Comparison of ENCODE assay signal across 18 cellular contexts in genomic region chr1:205767248-205767647, GRCh38. TPM values are rescaled to one million over a fixed set of nuclear protein-coding genes. Genes with fewer than 3 reads are reported as not detected.
A peak's percentile ranks its signal among the peaks of the same experiment; 100 is the strongest.
DNase-seq lines count a peak whose midpoint lies in the region; ATAC-seq and TF ChIP-seq lines count a peak whose summit lies in the region.
"Had no signal": no experiment of that assay in that cellular context is flagged by ENCODE, and none has a peak within 500 bp of the region (broad histone marks: within the 10 kb centered on the region; RNA-seq: fewer than 3 reads in every experiment).

No MANE protein-coding gene starts in this region.

- intact Hi-C loops in activated B cell treated with CpG ODN at 0.5 μM for 24 hours (cut with micrococcal nuclease): no loop called here

- no peak overlapping the region for H3K4me3 Mint-ChIP-seq in stimulated activated naive CD8-positive, alpha-beta T cell treated with anti-CD3 and anti-CD28 coated beads, Interleukin-15, Interleukin-2, amounts not matched to agents 100 ng/mL and 50 ng/mL, for 24 hours
- no peak overlapping the region for H3K4me3 Mint-ChIP-seq in stimulated activated naive CD8-positive, alpha-beta T cell treated with anti-CD3 and anti-CD28 coated beads, Interleukin-15, amount 100 ng/mL, for 72 hours
- no peak overlapping the region for H3K4me3 Mint-ChIP-seq in activated B cell treated with CpG ODN at 0.5 μM for 24 hours
- H3K4me3 Mint-ChIP-seq in memory B cell: no peak overlapping the region
- H3K4me3 Mint-ChIP-seq: CD4-positive, CD25-positive, alpha-beta regulatory T cell had no signal

- POLR2A ChIA-PET in activated B cell treated with CpG ODN at 0.5 μM for 24 hours (lab: Charles Lee): no interaction called here

- no peaks in the 10 kb centered on the region for H3K27me3 Mint-ChIP-seq in stimulated activated naive CD8-positive, alpha-beta T cell treated with anti-CD3 and anti-CD28 coated beads, Interleukin-15, Interleukin-2, amounts not matched to agents 100 ng/mL and 50 ng/mL, for 24 hours
- no peaks in the 10 kb centered on the region for H3K27me3 Mint-ChIP-seq in stimulated activated naive CD8-positive, alpha-beta T cell treated with anti-CD3 and anti-CD28 coated beads, Interleukin-15, amount 100 ng/mL, for 72 hours
- no peaks in the 10 kb centered on the region for H3K27me3 Mint-ChIP-seq in activated B cell treated with CpG ODN at 0.5 μM for 24 hours
- H3K27me3 Mint-ChIP-seq in memory B cell: no peaks in the 10 kb centered on the region
- H3K27me3 Mint-ChIP-seq: CD4-positive, CD25-positive, alpha-beta regulatory T cell had no signal

- H3K4me1 Mint-ChIP-seq in stimulated activated naive CD8-positive, alpha-beta T cell treated with anti-CD3 and anti-CD28 coated beads, Interleukin-15, Interleukin-2, amounts not matched to agents 100 ng/mL and 50 ng/mL, for 24 hours (ENCODE audit: low read depth): peaks cover 49% of the 10 kb centered on the region
- peaks cover 49% of the 10 kb centered on the region for H3K4me1 Mint-ChIP-seq in stimulated activated naive CD8-positive, alpha-beta T cell treated with anti-CD3 and anti-CD28 coated beads, Interleukin-15, amount 100 ng/mL, for 72 hours
- H3K4me1 Mint-ChIP-seq in activated B cell treated with CpG ODN at 0.5 μM for 24 hours (peaks cover 33% of the 10 kb centered on the region), memory B cell (peaks cover 9% of the 10 kb centered on the region)

- peak overlapping the region; percentile 61 for H3K27ac Mint-ChIP-seq in stimulated activated naive CD8-positive, alpha-beta T cell treated with anti-CD3 and anti-CD28 coated beads, Interleukin-15, Interleukin-2, amounts not matched to agents 100 ng/mL and 50 ng/mL, for 24 hours
- no peak overlapping the region for H3K27ac Mint-ChIP-seq in stimulated activated naive CD8-positive, alpha-beta T cell treated with anti-CD3 and anti-CD28 coated beads, Interleukin-15, amount 100 ng/mL, for 72 hours
- H3K27ac Mint-ChIP-seq in activated B cell treated with CpG ODN at 0.5 μM for 24 hours (peak overlapping the region; percentile 64), memory B cell (peak overlapping the region; percentile 81)

- peaks cover 42% of the 10 kb centered on the region for H3K36me3 Mint-ChIP-seq in stimulated activated naive CD8-positive, alpha-beta T cell treated with anti-CD3 and anti-CD28 coated beads, Interleukin-15, Interleukin-2, amounts not matched to agents 100 ng/mL and 50 ng/mL, for 24 hours (ENCODE audit: low read depth)
- H3K36me3 Mint-ChIP-seq in activated B cell treated with CpG ODN at 0.5 μM for 24 hours (ENCODE audit: low read depth) (peaks cover 64% of the 10 kb centered on the region), memory B cell (peaks cover 18% of the 10 kb centered on the region)

- no peak for DNase-seq in stimulated activated naive CD8-positive, alpha-beta T cell treated with anti-CD3 and anti-CD28 coated beads, Interleukin-15, amount 100 ng/mL, for 72 hours
- DNase-seq in activated B cell treated with CpG ODN at 0.5 μM for 24 hours (no peak), memory B cell (ENCODE audit: low spot score in 2 of 2) (no peak), NCI-H1694 (lab: John Stamatoyannopoulos, UW) (no peak), GOT3 (lab: John Stamatoyannopoulos, UW) (no peak), NCI-H2227 (lab: John Stamatoyannopoulos, UW; ENCODE audit: unreplicated experiment) (no peak)
- DNase-seq: ACHN; AML-193; CD4-positive, CD25-positive, alpha-beta regulatory T cell; GM23248; KG1; NCI-H1417 treated with DMSO at 0.1 percent for 48 hours; NCI-H2029 treated with DMSO at 0.1 percent for 48 hours; NCI-H2171 treated with DMSO at 0.1 percent for 48 hours; NCI-H748 treated with DMSO at 0.1 percent for 48 hours had no signal

- CTCF ChIA-PET in activated B cell treated with CpG ODN at 0.5 μM for 24 hours (lab: Charles Lee): no interaction called here

- TF ChIP-seq CTCF in activated B cell treated with CpG ODN at 0.5 μM for 24 hours (IDR thresholded peaks at IDR 0.05): no peak

- no peaks in the 10 kb centered on the region for H3K9me3 Mint-ChIP-seq in stimulated activated naive CD8-positive, alpha-beta T cell treated with anti-CD3 and anti-CD28 coated beads, Interleukin-15, Interleukin-2, amounts not matched to agents 100 ng/mL and 50 ng/mL, for 24 hours
- no peaks in the 10 kb centered on the region for H3K9me3 Mint-ChIP-seq in stimulated activated naive CD8-positive, alpha-beta T cell treated with anti-CD3 and anti-CD28 coated beads, Interleukin-15, amount 100 ng/mL, for 72 hours
- H3K9me3 Mint-ChIP-seq in activated B cell treated with CpG ODN at 0.5 μM for 24 hours (no peaks in the 10 kb centered on the region), memory B cell (no peaks in the 10 kb centered on the region)
- H3K9me3 Mint-ChIP-seq: CD4-positive, CD25-positive, alpha-beta regulatory T cell had no signal

- no peak for ATAC-seq in stimulated activated naive CD8-positive, alpha-beta T cell treated with anti-CD3 and anti-CD28 coated beads, Interleukin-15, amount 100 ng/mL, for 72 hours
- no peak for ATAC-seq in activated B cell treated with CpG ODN at 0.5 μM for 24 hours (ENCODE audit: low read depth)
- no peak for ATAC-seq in memory B cell (ENCODE audit: low read depth)
- ATAC-seq: Panc1, Right ventricle myocardium inferior had no signal

RNA-seq across cellular contexts. Expression of gene RAB29, which starts 8.0 kb away (rescaled TPM):
- total RNA-seq in activated B cell treated with CpG ODN at 0.5 μM for 24 hours: 149 and 156 TPM in 2 replicates

RNA-seq across cellular contexts. Expression of gene NUCKS1, which starts 17.3 kb away (rescaled TPM):
- total RNA-seq in activated B cell treated with CpG ODN at 0.5 μM for 24 hours: 113 and 130 TPM in 2 replicates

RNA-seq across cellular contexts. Expression of gene SLC41A1, which starts 45.8 kb away (rescaled TPM):
- 31.2 and 32.4 TPM in 2 replicates for total RNA-seq in activated B cell treated with CpG ODN at 0.5 μM for 24 hours

Comparison
In these comparisons a context has a peak if more than half of its experiments do, and no peak if none do; other contexts are left out.
1. H3K27ac Mint-ChIP-seq: peak in stimulated activated naive CD8-positive, alpha-beta T cell treated with anti-CD3 and anti-CD28 coated beads, Interleukin-15, Interleukin-2, amounts not matched to agents 100 ng/mL and 50 ng/mL, for 24 hours (single experiment), activated B cell treated with CpG ODN at 0.5 μM for 24 hours (single experiment) and memory B cell (single experiment); none in stimulated activated naive CD8-positive, alpha-beta T cell treated with anti-CD3 and anti-CD28 coated beads, Interleukin-15, amount 100 ng/mL, for 72 hours (0 of 2).